ENCODE assay signal across 1 cellular context in genomic region chr12:6927379-6927991, GRCh38.
TF ChIP-seq lines count a peak whose summit lies in the region.

TSS of gene ATN1 (plus strand) at chr12:6927959. CDS start at chr12:6934002, 6,043 bp downstream.

TF ChIP-seq in K562, 482 proteins besides CTCF, POLR2A, EP300 and RAD21 (continued from another document and continues in another):
- TF ChIP-seq ZNF398 (CRISPR knock-in tag; IDR thresholded peaks at IDR 0.05) (no peak), TRIM24 (IDR thresholded peaks at IDR 0.05) (0 out of 4 replicates have a peak, but pooled peaks of 1 of the 2 experiments have one; percentile 8), ZNF175 (CRISPR knock-in tag; IDR thresholded peaks at IDR 0.05; ENCODE audit: low read depth) (no peak), CHD1 (IDR thresholded peaks at IDR 0.05; ENCODE audit: low read length) (no peak), ZBTB49 (CRISPR knock-in tag; IDR thresholded peaks at IDR 0.05; ENCODE audit: borderline replicate concordance) (no peak), PRDM10 (IDR thresholded peaks at IDR 0.05; ENCODE audit: partially characterized antibody) (peak; percentile 60), POLR3A (IDR thresholded peaks at IDR 0.05; ENCODE audit: borderline replicate concordance, extremely low read depth, insufficient read depth, insufficient read length) (no peak), XRCC5 (IDR thresholded peaks at IDR 0.05; ENCODE audit: low read depth, low read length) (no peak), ZNF785 (CRISPR knock-in tag; IDR thresholded peaks at IDR 0.05) (no peak), ARID2 (IDR thresholded peaks at IDR 0.05) (no peak), SREBF1 (IDR thresholded peaks at IDR 0.05; ENCODE audit: borderline replicate concordance, low read depth, low read length) (no peak), MEF2A (IDR thresholded peaks at IDR 0.05; ENCODE audit: control insufficient read depth, low read depth, low read length) (no peak), POLR2H (tag; IDR thresholded peaks at IDR 0.05; ENCODE audit: low read depth) (no peak), ZNF253 (CRISPR knock-in tag; conservative IDR thresholded peaks at IDR 0.05) (no peak), RERE (CRISPR knock-in tag; IDR thresholded peaks at IDR 0.05; ENCODE audit: borderline replicate concordance) (no peak), PRPF4 (IDR thresholded peaks at IDR 0.05; ENCODE audit: insufficient read depth, low read depth, low read length, poor library complexity, severe bottlenecking) (no peak), NCOR1 (IDR thresholded peaks at IDR 0.05) (no peak), PHF21A (IDR thresholded peaks at IDR 0.05; ENCODE audit: borderline replicate concordance, low read depth) (peak; percentile 46; the same call in 1 of the 2 replicates), TCF7 (IDR thresholded peaks at IDR 0.05; ENCODE audit: borderline replicate concordance) (no peak), ZNF57 (CRISPR knock-in tag; IDR thresholded peaks at IDR 0.05) (no peak), IRF2 (CRISPR knock-in tag; IDR thresholded peaks at IDR 0.05) (no peak), ZNF316 (IDR thresholded peaks at IDR 0.05) (no peak), RAD51 (IDR thresholded peaks at IDR 0.05; ENCODE audit: borderline replicate concordance, low read depth) (no peak), SMARCA5 (IDR thresholded peaks at IDR 0.05) (no peak), ZNF165 (CRISPR knock-in tag; IDR thresholded peaks at IDR 0.05; ENCODE audit: borderline replicate concordance) (no peak), TAL1 (IDR thresholded peaks at IDR 0.05) (no peak), NBN (IDR thresholded peaks at IDR 0.05; ENCODE audit: low read depth) (0 out of 2 replicates have a peak, but pooled peaks have one; percentile 34), RFX7 (CRISPR knock-in tag; IDR thresholded peaks at IDR 0.05) (no peak), RBM17 (IDR thresholded peaks at IDR 0.05; ENCODE audit: borderline replicate concordance, low read depth, low read length) (no peak), ZNF280A (IDR thresholded peaks at IDR 0.05; ENCODE audit: low read depth, partially characterized antibody) (no peak), LEF1 (IDR thresholded peaks at IDR 0.05) (peak; percentile 36; the same call in 1 of the 2 replicates), NR4A1 (CRISPR knock-in tag; IDR thresholded peaks at IDR 0.05) (no peak), NR4A1 (tag; IDR thresholded peaks at IDR 0.05) (no peak), NR2F6 (CRISPR knock-in tag; IDR thresholded peaks at IDR 0.05) (no peak), DNMT1 (IDR thresholded peaks at IDR 0.05) (no peak), ZNF23 (CRISPR knock-in tag; IDR thresholded peaks at IDR 0.05) (no peak), KAT7 (CRISPR knock-in tag; IDR thresholded peaks at IDR 0.05; ENCODE audit: borderline replicate concordance) (no peak), C11orf30 (IDR thresholded peaks at IDR 0.05; ENCODE audit: low read depth) (no peak), ZNF277 (CRISPR knock-in tag; IDR thresholded peaks at IDR 0.05; ENCODE audit: borderline replicate concordance) (no peak), KAT8 (IDR thresholded peaks at IDR 0.05; ENCODE audit: low read depth) (no peak), FIP1L1 (IDR thresholded peaks at IDR 0.05; ENCODE audit: low read depth, low read length, poor library complexity, severe bottlenecking) (no peak), ZNF217 (CRISPR knock-in tag; IDR thresholded peaks at IDR 0.05) (no peak), PML (IDR thresholded peaks at IDR 0.05; ENCODE audit: low read length) (no peak), PKNOX1 (IDR thresholded peaks at IDR 0.05) (no peak), SPI1 (IDR thresholded peaks at IDR 0.05; ENCODE audit: borderline replicate concordance, low read depth, low read length) (no peak), CHD4 (IDR thresholded peaks at IDR 0.05; ENCODE audit: insufficient read depth, insufficient replicate concordance, low read depth, low read length, poor library complexity, severe bottlenecking) (no peak), RBFOX2 (IDR thresholded peaks at IDR 0.05; ENCODE audit: low read depth, low read length) (peak; percentile 78), ZNF232 (CRISPR knock-in tag; IDR thresholded peaks at IDR 0.05) (no peak), BRF2 (IDR thresholded peaks at IDR 0.05; ENCODE audit: borderline replicate concordance, insufficient read depth, insufficient read length) (no peak), HEY1 (CRISPR knock-in tag; IDR thresholded peaks at IDR 0.05; ENCODE audit: borderline replicate concordance) (no peak), ZSCAN32 (CRISPR knock-in tag; IDR thresholded peaks at IDR 0.05) (no peak), RBBP5 (IDR thresholded peaks at IDR 0.05; ENCODE audit: borderline replicate concordance, insufficient read depth, low read length, poor library complexity, severe bottlenecking) (peak; percentile 68), MIER1 (IDR thresholded peaks at IDR 0.05; ENCODE audit: low read depth) (no peak)
